23 cellular contexts compared by ENCODE assay signal in genomic region chr1:22862752-22863151, GRCh38.
"Had no signal": no experiment of that assay in that cellular context is flagged by ENCODE, and none has a peak within 500 bp of the region (broad histone marks: within the 10 kb centered on the region; RNA-seq: fewer than 3 reads in every experiment).

No MANE protein-coding gene starts in this region.

- DNase-seq: natural killer cell; spleen; stimulated activated CD4-positive, alpha-beta T cell treated with anti-CD3 and anti-CD28 coated beads, Interleukin-12 subunit alpha, Interleukin-12 subunit beta, amount 100 ng/mL, for 4 hours; stimulated activated CD4-positive, alpha-beta T cell treated with anti-CD3 and anti-CD28 coated beads, Interleukin-1b, Interleukin-23, amount 100 ng/mL, for 48 hours; stimulated activated CD4-positive, alpha-beta T cell treated with anti-CD3 and anti-CD28 coated beads, Interleukin-4, amount 100 ng/mL, for 1 hour; stimulated activated CD4-positive, alpha-beta T cell treated with anti-CD3 and anti-CD28 coated beads, Interleukin-4, amount 100 ng/mL, for 4 hours; stimulated activated naive CD4-positive, alpha-beta T cell; stimulated activated naive CD8-positive, alpha-beta T cell treated with anti-CD3 and anti-CD28 coated beads, Interleukin-15, amount 100 ng/mL, for 72 hours; upper lobe of right lung had no signal

- H3K4me3 ChIP-seq: neural progenitor cell, pancreas, prostate gland, right atrium auricular region, skin epidermis, smooth muscle cell, spleen, suprapubic skin, testis, tibial artery, transverse colon, upper lobe of right lung, uterus had no signal

- H3K36me3 ChIP-seq: neural progenitor cell, neutrophil, pancreas, prostate gland, right atrium auricular region, spleen, suprapubic skin, tibial artery, transverse colon, upper lobe of right lung, uterus had no signal

- ATAC-seq: natural killer cell; stimulated activated memory B cell treated with anti-CD40 and anti-IgM and Interleukin-4, amounts not matched to agents 10 μg/mL and 1 μg/mL and 100 μg/mL, for 72 hours; stimulated activated naive CD8-positive, alpha-beta T cell treated with anti-CD3 and anti-CD28 coated beads, Interleukin-15, amount 100 ng/mL, for 72 hours; stimulated activated naive CD8-positive, alpha-beta T cell treated with anti-CD3 and anti-CD28 coated beads, Interleukin-15, Interleukin-2, amounts not matched to agents 100 U/mL and 50 U/mL, for 24 hours had no signal

- H3K4me2 ChIP-seq: neural progenitor cell, smooth muscle cell had no signal

- H3K27ac ChIP-seq: neural progenitor cell, neutrophil, pancreas, prostate gland, right atrium auricular region, spleen, suprapubic skin, testis, tibial artery, transverse colon, upper lobe of right lung, uterus had no signal

- H3K4me1 ChIP-seq: pancreas, prostate gland, right atrium auricular region, suprapubic skin, testis, tibial artery, transverse colon, upper lobe of right lung, uterus had no signal

- H3K9me3 ChIP-seq: neutrophil, pancreas, prostate gland, right atrium auricular region, spleen, suprapubic skin, testis, tibial artery, transverse colon, upper lobe of right lung, uterus had no signal

- H3K9ac ChIP-seq: neural progenitor cell had no signal

- H2AFZ ChIP-seq: neural progenitor cell had no signal

- H3K27me3 ChIP-seq: neural progenitor cell, neutrophil, pancreas, right atrium auricular region, suprapubic skin, testis, transverse colon, upper lobe of right lung, uterus had no signal
